Comparison of ENCODE assay signal across 8 cellular contexts in the genomic region with DNA sequence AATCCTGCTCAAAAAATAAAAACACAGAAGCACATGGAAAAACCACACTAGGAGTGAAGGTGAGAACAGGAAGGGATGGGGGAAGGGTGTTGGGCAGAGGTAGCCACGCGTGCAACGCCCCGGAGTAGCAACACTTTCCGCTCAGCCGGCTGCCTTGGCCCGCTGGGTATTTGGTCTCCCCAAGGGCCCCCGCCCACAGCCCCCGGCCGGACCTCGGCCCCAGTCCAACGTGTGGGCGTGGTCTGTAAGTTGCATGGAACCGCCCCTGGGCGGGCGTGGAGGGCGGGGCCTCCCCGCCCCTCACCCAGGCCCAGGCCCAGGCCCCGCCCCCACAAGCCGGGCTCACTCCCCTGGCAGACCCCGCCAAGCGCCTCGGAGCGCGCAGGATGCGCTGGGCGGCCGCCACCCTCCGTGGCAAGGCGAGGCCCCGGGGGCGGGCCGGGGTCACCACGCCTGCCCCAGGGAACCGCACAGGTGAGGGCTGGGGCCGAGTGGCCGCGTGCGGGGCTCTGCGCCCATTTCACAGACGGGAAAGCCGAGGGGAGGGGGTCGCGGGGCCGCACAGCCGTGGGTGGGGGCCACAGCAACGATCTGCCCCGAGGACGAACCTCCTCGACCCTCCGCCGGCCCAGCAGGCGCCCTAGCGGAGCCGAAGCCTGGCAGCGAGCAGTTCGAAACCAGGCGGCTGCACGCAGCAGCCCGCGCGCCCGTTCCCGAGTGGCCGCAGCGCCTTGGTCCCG. TPM values are rescaled to one million over a fixed set of nuclear protein-coding genes. Genes with fewer than 3 reads are reported as not detected.
DNase-seq lines count a peak whose midpoint lies in the region; ATAC-seq, FAIRE-seq and TF ChIP-seq lines count a peak whose summit lies in the region.

Gene SUSD3 (plus strand): TSS at position 345 of the 740 bp plus-strand sequence. CDS start 42 bp downstream, at position 387.

- H3K36me3 ChIP-seq in astrocyte (ENCODE audit: insufficient read depth, low read length) (no peaks in the 10 kb centered on the region), keratinocyte (ENCODE audit: control insufficient read depth in 2 of 2, extremely low read depth in 1 of 2, insufficient read depth in 2 of 2, low read length in 2 of 2) (no peaks in the 10 kb centered on the region)

- H4K20me1 ChIP-seq in astrocyte (ENCODE audit: insufficient read depth, low read length) (no peaks in the 10 kb centered on the region), keratinocyte (ENCODE audit: control insufficient read depth, extremely low read depth, insufficient read depth, low read length) (no peaks in the 10 kb centered on the region)

- peak; percentile 46 for ATAC-seq in HG03095 (IDR thresholded peaks at IDR 0.05; ENCODE audit: unreplicated experiment)

- FAIRE-seq in astrocyte (lab: Jason Lieb, UNC) (no peak), keratinocyte (lab: Jason Lieb, UNC) (no peak)

- H3K9me1 ChIP-seq in keratinocyte (ENCODE audit: control insufficient read depth, extremely low read depth, insufficient read depth, low read length): no peaks in the 10 kb centered on the region

- no peaks in the 10 kb centered on the region for H3K36me3 Mint-ChIP-seq in astrocyte (ENCODE audit: low read depth, unreplicated experiment)

- H3K4me1 ChIP-seq in astrocyte (ENCODE audit: insufficient read depth, low read length) (peaks cover 7% of the 10 kb centered on the region), keratinocyte (ENCODE audit: control insufficient read depth, extremely low read depth, insufficient read depth, low read length) (no peaks in the 10 kb centered on the region)

- H3K4me2 ChIP-seq in astrocyte (ENCODE audit: low read length) (peak within 1 kb of the TSS; percentile 77), keratinocyte (ENCODE audit: control insufficient read depth, extremely low read depth, insufficient read depth, low read depth, low read length) (peak within 1 kb of the TSS; percentile 35)

- peak; percentile 61 for DNase-seq in NCI-H82 (lab: John Stamatoyannopoulos, UW)
- DNase-seq in NCI-H82 treated with DMSO at 0.1 percent for 48 hours (lab: John Stamatoyannopoulos, UW; ENCODE audit: unreplicated experiment): no peak
- peak; percentile 52 to 82 (median 57) for DNase-seq in T-helper 1 cell
- peak; percentile 13 for DNase-seq in astrocyte (ENCODE audit: low read depth)
- no peak for DNase-seq in keratinocyte (ENCODE audit: low read depth, low spot score)
- peak; percentile 65 for DNase-seq in stimulated activated CD4-positive, alpha-beta T cell treated with anti-CD3 and anti-CD28 coated beads, Interleukin-4, amount 100 ng/mL, for 24 hours
- DNase-seq in NCI-H2081 treated with DMSO at 0.1 percent for 48 hours (lab: John Stamatoyannopoulos, UW): no peak

- H3K9me3 ChIP-seq in astrocyte (ENCODE audit: insufficient read depth, low read depth, low read length): no peaks in the 10 kb centered on the region
- H3K9me3 ChIP-seq in keratinocyte (ENCODE audit: control insufficient read depth, low read depth, low read length): no peaks in the 10 kb centered on the region

- no peak within 1 kb of the TSS for H3K4me3 Mint-ChIP-seq in astrocyte (ENCODE audit: unreplicated experiment)

- no peak within 1 kb of the TSS for H3K27ac Mint-ChIP-seq in astrocyte (ENCODE audit: unreplicated experiment)

- TF ChIP-seq CTCF in astrocyte (IDR thresholded peaks at IDR 0.05; ENCODE audit: insufficient read depth, low read depth, low read length) (no peak), keratinocyte (optimal IDR thresholded peaks at IDR 0.05 in 1 of 3, IDR thresholded peaks at IDR 0.05 in 1 of 3, conservative IDR thresholded peaks at IDR 0.05 in 1 of 3; ENCODE audit: extremely low read depth in 1 of 3, insufficient read depth in 2 of 3, low read length in 3 of 3) (no peak)

- no peaks in the 10 kb centered on the region for H3K9me3 Mint-ChIP-seq in astrocyte (ENCODE audit: unreplicated experiment)

- H3K9ac ChIP-seq in astrocyte (ENCODE audit: low read length) (no peak within 1 kb of the TSS), keratinocyte (ENCODE audit: control insufficient read depth, extremely low read depth, insufficient read depth, low read length) (no peak within 1 kb of the TSS)

- H3K27me3 ChIP-seq in astrocyte (ENCODE audit: insufficient read depth, low read length): no peaks in the 10 kb centered on the region
- H3K27me3 ChIP-seq in keratinocyte (ENCODE audit: control insufficient read depth, extremely low read depth, insufficient read depth, low read length): peaks cover 15% of the 10 kb centered on the region

- no peaks in the 10 kb centered on the region for H3K79me2 ChIP-seq in astrocyte (ENCODE audit: insufficient read depth, low read length)
- H3K79me2 ChIP-seq in keratinocyte (ENCODE audit: control insufficient read depth, insufficient read depth, low read length): no peaks in the 10 kb centered on the region

- H3K4me1 Mint-ChIP-seq in astrocyte (ENCODE audit: low read depth, unreplicated experiment): no peaks in the 10 kb centered on the region

- dilution Hi-C loops in keratinocyte (cut with MboI; ENCODE audit: extremely low pct_ligation_motif_present, low sequenced_read_pairs): no loop called here

- H3K27me3 Mint-ChIP-seq in astrocyte (ENCODE audit: low read depth, unreplicated experiment): peaks cover 32% of the 10 kb centered on the region

- H2AFZ ChIP-seq in astrocyte (ENCODE audit: low read depth, low read length) (peak within 1 kb of the TSS; percentile 41), keratinocyte (ENCODE audit: control insufficient read depth, low read length) (no peak within 1 kb of the TSS)

- H3K27ac ChIP-seq in astrocyte (ENCODE audit: low read depth, low read length): no peak within 1 kb of the TSS
- H3K27ac ChIP-seq in keratinocyte (ENCODE audit: control insufficient read depth, insufficient read depth, low read length): no peak within 1 kb of the TSS

- peak within 1 kb of the TSS; percentile 37 for H3K4me3 ChIP-seq in astrocyte (ENCODE audit: insufficient read depth, low read depth, low read length)
- peak within 1 kb of the TSS in 2 of 3 experiments; percentile 26 to 36 for H3K4me3 ChIP-seq in keratinocyte (ENCODE audit: control insufficient read depth in 2 of 3, extremely low read depth in 1 of 3, insufficient read depth in 2 of 3, low read depth in 1 of 3, low read length in 3 of 3)

RNA-seq across cellular contexts. Expression of gene SUSD3, which starts in this region (rescaled TPM):
- not detected in 2 replicates for total RNA-seq in astrocyte
- polyA plus RNA-seq in keratinocyte: 0.20 to 0.37 TPM in 2 of 3 replicates, not detected in the other
- not detected for polyA plus RNA-seq in keratinocyte (2011; ENCODE audit: low read depth)
- polyA plus RNA-seq in keratinocyte (2011; cell fraction: cytosol; rRNA removed): 0.18 and 0.19 TPM in 2 replicates
- not detected in 2 replicates for polyA plus RNA-seq in keratinocyte (2011; cell fraction: nucleus; rRNA removed)
- not detected in 2 replicates for polyA plus RNA-seq in keratinocyte (2012; ENCODE audit: low replicate concordance)
- polyA minus RNA-seq in keratinocyte: 0.32 TPM in 1 of 3 replicates, not detected in the others
- not detected for polyA minus RNA-seq in keratinocyte (2011; cell fraction: cytosol; rRNA and poly(A)+ RNA removed)
- polyA minus RNA-seq in keratinocyte (2011; cell fraction: nucleus; rRNA and poly(A)+ RNA removed): not detected in 2 replicates

Comparison
In these comparisons a context has a peak if more than half of its experiments do, and no peak if none do; other contexts are left out.
1. DNase-seq: peak in NCI-H82 (single experiment), T-helper 1 cell (5 of 5) and stimulated activated CD4-positive, alpha-beta T cell treated with anti-CD3 and anti-CD28 coated beads, Interleukin-4, amount 100 ng/mL, for 24 hours (single experiment); none in NCI-H82 treated with DMSO at 0.1 percent for 48 hours (single experiment), keratinocyte (single experiment) and NCI-H2081 treated with DMSO at 0.1 percent for 48 hours (single experiment).
2. Peak in DNase-seq, H3K4me3 ChIP-seq and H3K4me2 ChIP-seq in astrocyte; RNA of the gene not detected or under 1 TPM.